In the genomic region with DNA sequence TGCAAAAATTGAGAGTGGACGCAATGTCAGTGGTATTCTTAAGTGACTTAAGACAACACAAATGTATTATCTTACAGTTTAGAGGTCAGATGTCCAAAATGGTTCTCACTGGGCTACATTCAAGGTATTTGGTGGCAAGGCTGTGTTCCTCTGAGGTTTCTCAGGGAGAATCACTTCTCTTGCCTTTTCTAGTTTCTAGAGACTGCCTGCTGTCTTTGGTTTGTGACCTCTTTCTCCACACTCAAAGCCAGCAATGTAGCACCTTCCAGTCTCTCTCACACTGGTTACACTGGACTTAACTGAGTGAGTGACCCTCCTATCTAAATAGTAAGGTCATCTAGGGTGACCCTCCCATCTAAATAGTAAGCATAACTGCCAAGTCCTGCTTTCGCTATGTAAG, we compare ENCODE assay signal across 9 cellular contexts.
"Had no signal": no experiment of that assay in that cellular context is flagged by ENCODE, and none has a peak within 500 bp of the region (broad histone marks: within the 10 kb centered on the region; RNA-seq: fewer than 3 reads in every experiment).

No MANE protein-coding gene starts in this region.

- DNase-seq: GM23248, GOT3, H7, H9, HCEC 1CT, HFFc6 had no signal

- H3K9ac ChIP-seq: GM23248 had no signal

- H3K4me2 ChIP-seq: GM23338 had no signal

- ATAC-seq: GM23338, HCT116 had no signal

- H3K4me3 ChIP-seq: GM23248, GM23338, HAP-1 had no signal

- H3K9me3 ChIP-seq: HAP-1 had no signal

- H3K36me3 ChIP-seq: HAP-1 had no signal

- H3K27ac ChIP-seq: GM23248 had no signal

- H2AFZ ChIP-seq: GM23248 had no signal
